25 cellular contexts compared by ENCODE assay signal in genomic region chr12:23889069-23889440, GRCh38.
"Had no signal": no experiment of that assay in that cellular context is flagged by ENCODE, and none has a peak within 500 bp of the region (broad histone marks: within the 10 kb centered on the region; RNA-seq: fewer than 3 reads in every experiment).

No MANE protein-coding gene starts in this region.

- H3K4me1 Mint-ChIP-seq: immature natural killer cell, mesothelial cell of epicardium had no signal

- H3K27ac ChIP-seq: coronary artery, dorsolateral prefrontal cortex, esophagus muscularis mucosa, foreskin keratinocyte, gastroesophageal sphincter, heart left ventricle, hepatocyte, lower lobe of right lung had no signal

- H3K9me3 ChIP-seq: esophagus muscularis mucosa, gastroesophageal sphincter, heart left ventricle, lower lobe of right lung, mucosa of descending colon had no signal

- H3K36me3 Mint-ChIP-seq: immature natural killer cell had no signal

- H3K4me2 ChIP-seq: hepatocyte had no signal

- H3K27ac Mint-ChIP-seq: immature natural killer cell, mesothelial cell of epicardium had no signal

- H3K4me3 ChIP-seq: coronary artery, dorsolateral prefrontal cortex, esophagus muscularis mucosa, gastroesophageal sphincter, heart left ventricle, hepatocyte, lower lobe of right lung, mucosa of descending colon had no signal

- ATAC-seq: foreskin keratinocyte, gastroesophageal sphincter, heart left ventricle, left colon, left lobe of liver, left ventricle myocardium superior, lower lobe of right lung, mucosa of descending colon had no signal

- FAIRE-seq: colon, endometrium, endothelial cell of umbilical vein, kidney had no signal

- H3K4me3 Mint-ChIP-seq: immature natural killer cell, mesothelial cell of epicardium had no signal

- H3K79me2 ChIP-seq: hepatocyte had no signal

- DNase-seq: dermis blood vessel endothelial cell; dorsolateral prefrontal cortex; effector CD4-positive, alpha-beta T cell; effector memory CD4-positive, alpha-beta T cell; foreskin keratinocyte; heart left ventricle; hypothalamus; immature natural killer cell; islet precursor cell; kidney; kidney glomerular epithelial cell; left colon; left ventricle myocardium superior; lower lobe of right lung; mesenchymal stem cell; mucosa of descending colon had no signal

- H3K9me3 Mint-ChIP-seq: mesothelial cell of epicardium had no signal

- H3K27me3 ChIP-seq: dorsolateral prefrontal cortex, esophagus muscularis mucosa, foreskin keratinocyte, gastroesophageal sphincter, heart left ventricle, hepatocyte had no signal

- H3K36me3 ChIP-seq: esophagus muscularis mucosa, lower lobe of right lung had no signal

- H3K4me1 ChIP-seq: esophagus muscularis mucosa, foreskin keratinocyte, gastroesophageal sphincter, heart left ventricle, lower lobe of right lung had no signal

- H2AFZ ChIP-seq: hepatocyte had no signal
